ENCODE assay signal across 5 cellular contexts in genomic region chr7:1036164-1036928, GRCh38. TPM values are rescaled to one million over a fixed set of nuclear protein-coding genes. Genes with fewer than 3 reads are reported as not detected.
"Had no signal": no experiment of that assay in that cellular context is flagged by ENCODE, and none has a peak within 500 bp of the region (broad histone marks: within the 10 kb centered on the region; RNA-seq: fewer than 3 reads in every experiment).

No MANE protein-coding gene starts in this region.

RNA-seq across cellular contexts. Expression of gene GPER1, which starts 51.6 kb away (rescaled TPM):
- total RNA-seq: GM23338, H9 had no signal

RNA-seq across cellular contexts. Expression of gene CYP2W1, which starts 53.4 kb away (rescaled TPM):
- total RNA-seq: GM23338, H1, H9, IMR-90, LHCN-M2 had no signal
- polyA plus RNA-seq: GM23338, H1, IMR-90 had no signal
